In the genomic region with DNA sequence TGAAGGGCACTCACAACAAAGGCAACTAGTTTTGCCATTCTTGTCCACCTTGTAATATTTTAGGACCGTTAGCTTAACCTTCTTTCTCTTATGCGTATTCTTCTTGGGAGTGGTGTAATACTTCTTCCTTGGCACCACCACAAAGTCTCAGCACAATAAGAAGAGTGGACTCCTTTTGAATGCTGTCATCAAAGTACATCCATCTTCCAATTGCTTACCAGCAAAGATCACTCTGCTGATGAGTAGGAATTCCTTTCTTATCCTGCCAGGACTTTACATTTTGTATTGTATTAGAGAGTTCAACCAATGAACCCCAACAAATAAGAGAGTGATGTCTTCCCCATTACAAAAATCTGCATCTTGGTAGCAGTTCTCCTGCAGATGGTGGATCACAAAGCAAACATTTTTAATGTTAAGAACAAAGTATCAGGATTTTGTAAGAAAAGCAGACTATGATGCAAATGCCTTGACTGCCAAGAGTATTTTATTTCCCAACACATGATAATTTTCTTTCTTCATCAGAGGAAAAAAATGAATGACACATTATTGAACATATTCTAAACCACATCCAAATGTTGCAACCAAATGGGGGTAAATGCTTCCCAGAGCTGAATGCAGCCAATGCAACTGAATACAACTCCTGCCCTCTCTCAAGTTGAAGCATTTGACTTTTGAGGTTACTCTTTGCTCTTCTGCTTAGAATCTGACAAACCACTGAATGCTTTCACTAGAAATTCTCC, we compare ENCODE assay signal across 13 cellular contexts. TPM values are rescaled to one million over a fixed set of nuclear protein-coding genes. Genes with fewer than 3 reads are reported as not detected.
DNase-seq lines count a peak whose midpoint lies in the region; ATAC-seq and TF ChIP-seq lines count a peak whose summit lies in the region.
"Had no signal": no experiment of that assay in that cellular context is flagged by ENCODE, and none has a peak within 500 bp of the region (broad histone marks: within the 10 kb centered on the region; RNA-seq: fewer than 3 reads in every experiment).

No MANE protein-coding gene starts in this region.

- no peaks in the 10 kb centered on the region for H3K36me3 Mint-ChIP-seq in mesothelial cell of epicardium

- no peak overlapping the region for H3K27ac Mint-ChIP-seq in mesothelial cell of epicardium
- H3K27ac Mint-ChIP-seq: activated CD4-positive, alpha-beta memory T cell treated with anti-CD3 and anti-CD28 coated beads, Interleukin-2, amount 10 ng/mL, durations not matched to agents 7 days and 5 days; dendritic cell treated with granulocyte-macrophage colony-stimulating factor and Interleukin-4, amounts not matched to agents 40 ng/mL and 50 ng/mL, for 4 days had no signal

- DNase-seq in AG09319 (ENCODE audit: extremely low read depth, low read depth) (peak; percentile 85), NCI-H226 (peak; percentile 85), epidermal melanocyte (ENCODE audit: insufficient read length, low spot score) (peak; percentile 21), myocyte (ENCODE audit: low read depth) (peak; percentile 67), mesothelial cell of epicardium (ENCODE audit: low spot score in 2 of 2, unreplicated experiment in 2 of 2) (no peak)
- no peak for DNase-seq in activated CD8-positive, alpha-beta memory T cell treated with anti-CD3 and anti-CD28 coated beads for 24 hours
- DNase-seq: activated CD4-positive, alpha-beta memory T cell treated with anti-CD3 and anti-CD28 coated beads, Interleukin-2, amount 10 ng/mL, durations not matched to agents 7 days and 5 days; KBM-7 had no signal

- H3K4me3 Mint-ChIP-seq in mesothelial cell of epicardium: no peak overlapping the region
- H3K4me3 Mint-ChIP-seq: activated CD4-positive, alpha-beta memory T cell treated with anti-CD3 and anti-CD28 coated beads, Interleukin-2, amount 10 ng/mL, durations not matched to agents 7 days and 5 days; dendritic cell treated with granulocyte-macrophage colony-stimulating factor and Interleukin-4, amounts not matched to agents 40 ng/mL and 50 ng/mL, for 4 days had no signal

- peaks cover 2% of the 10 kb centered on the region for H3K4me1 Mint-ChIP-seq in mesothelial cell of epicardium

- ATAC-seq in GM21390 (IDR thresholded peaks at IDR 0.05; ENCODE audit: unreplicated experiment) (no peak), HG03571 (IDR thresholded peaks at IDR 0.05; ENCODE audit: unreplicated experiment) (no peak)
- ATAC-seq: Panc1 had no signal

- TF ChIP-seq CTCF in AG09319 (IDR thresholded peaks at IDR 0.05; ENCODE audit: low read depth, low read length) (no peak), mesothelial cell of epicardium (IDR thresholded peaks at IDR 0.05; ENCODE audit: unreplicated experiment) (no peak)

- no peaks in the 10 kb centered on the region for H3K9me3 Mint-ChIP-seq in mesothelial cell of epicardium
- H3K9me3 Mint-ChIP-seq: activated CD4-positive, alpha-beta memory T cell treated with anti-CD3 and anti-CD28 coated beads, Interleukin-2, amount 10 ng/mL, durations not matched to agents 7 days and 5 days; dendritic cell treated with granulocyte-macrophage colony-stimulating factor and Interleukin-4, amounts not matched to agents 40 ng/mL and 50 ng/mL, for 4 days had no signal

- no peaks in the 10 kb centered on the region for H3K27me3 Mint-ChIP-seq in mesothelial cell of epicardium (ENCODE audit: low read depth)
- H3K27me3 Mint-ChIP-seq: dendritic cell treated with granulocyte-macrophage colony-stimulating factor and Interleukin-4, amounts not matched to agents 40 ng/mL and 50 ng/mL, for 4 days had no signal

RNA-seq across cellular contexts. Expression of a gene that starts 5.1 kb away (rescaled TPM):
- 33.1 and 41.7 TPM in 2 replicates for total RNA-seq in myocyte
- 49.1 TPM for polyA plus RNA-seq in myocyte (2012)
- 56.1 to 58.4 TPM (median 57.3 TPM) in 3 replicates for total RNA-seq in mesothelial cell of epicardium

RNA-seq across cellular contexts. Expression of a gene that starts 5.4 kb away (rescaled TPM):
- total RNA-seq in myocyte: not detected in 2 replicates
- polyA plus RNA-seq in myocyte (2012): not detected
- total RNA-seq in mesothelial cell of epicardium: not detected in 3 replicates
- total RNA-seq: activated CD4-positive, alpha-beta memory T cell treated with anti-CD3 and anti-CD28 coated beads, Interleukin-2, amount 10 ng/mL, durations not matched to agents 7 days and 5 days; lung microvascular endothelial cell had no signal

RNA-seq across cellular contexts. Expression of a gene that starts 44.7 kb away (rescaled TPM):
- total RNA-seq in myocyte: 42.9 and 48.3 TPM in 2 replicates
- polyA plus RNA-seq in myocyte (2012): 30.8 TPM
- total RNA-seq in mesothelial cell of epicardium: 101 to 103 TPM (median 101 TPM) in 3 replicates

Comparison
In these comparisons a context has a peak if more than half of its experiments do, and no peak if none do; other contexts are left out.
1. DNase-seq: peak in AG09319 (single experiment), NCI-H226 (single experiment), epidermal melanocyte (single experiment) and myocyte (single experiment); none in activated CD8-positive, alpha-beta memory T cell treated with anti-CD3 and anti-CD28 coated beads for 24 hours (single experiment) and mesothelial cell of epicardium (0 of 2).